In genomic region chr2:150204449-150204848, GRCh38 we compare ENCODE assay signal across 14 cellular contexts.
A peak's percentile ranks its signal among the peaks of the same experiment; 100 is the strongest.
DNase-seq lines count a peak whose midpoint lies in the region; ATAC-seq and TF ChIP-seq lines count a peak whose summit lies in the region.
"Had no signal": no experiment of that assay in that cellular context is flagged by ENCODE, and none has a peak within 500 bp of the region (broad histone marks: within the 10 kb centered on the region; RNA-seq: fewer than 3 reads in every experiment).

No MANE protein-coding gene starts in this region.

- H3K4me1 ChIP-seq in fibroblast of lung (ENCODE audit: control insufficient read depth, extremely low read depth, insufficient read depth, low read length) = no peaks in the 10 kb centered on the region
- H3K4me1 ChIP-seq in endodermal cell (ENCODE audit: control insufficient read depth, insufficient read depth, low read length) = no peaks in the 10 kb centered on the region
- H3K4me1 ChIP-seq: SJCRH30 had no signal

- H3K9ac ChIP-seq in fibroblast of lung (ENCODE audit: insufficient read depth, low read length) (no peak overlapping the region), endodermal cell (ENCODE audit: extremely low read depth, low read length, poor library complexity, severe bottlenecking) (no peak overlapping the region)

- POLR2A ChIA-PET in HEK293T (lab: Yijun Ruan, JAX) = no interaction called here

- DNase-seq in Daoy (ENCODE audit: low read depth) = peak; percentile 2
- DNase-seq in MV-4-11 (lab: John Stamatoyannopoulos, UW) = peak; percentile 31
- peak; percentile 69 to 87 for DNase-seq in fibroblast of lung (ENCODE audit: low read depth in 2 of 2)
- no peak for DNase-seq in omental fat pad (ENCODE audit: low spot score)
- no peak for DNase-seq in GM20000 (ENCODE audit: low spot score)
- no peak for DNase-seq in endodermal cell
- no peak for DNase-seq in HEK293T (ENCODE audit: extremely low spot score)
- DNase-seq: activated CD4-positive, CD25-positive, alpha-beta regulatory T cell treated with anti-CD3 and anti-CD28 coated beads, Interleukin-2, amount 50 U/mL, for 72 hours; esophagus squamous epithelium; left cardiac atrium; SJCRH30 had no signal

- ATAC-seq in omental fat pad (ENCODE audit: low FRiP score) = peak; percentile 89
- no peak for ATAC-seq in GM18861 (IDR thresholded peaks at IDR 0.05; ENCODE audit: unreplicated experiment)
- ATAC-seq: GM12878 had no signal

- no peaks in the 10 kb centered on the region for H3K79me2 ChIP-seq in fibroblast of lung (ENCODE audit: control insufficient read depth, insufficient read depth, low read length)

- CTCF ChIA-PET in HEK293T (lab: Yijun Ruan, JAX) = no interaction called here

- H3K9me3 Mint-ChIP-seq in endodermal cell = no peaks in the 10 kb centered on the region

- no peaks in the 10 kb centered on the region for H3K36me3 Mint-ChIP-seq in endodermal cell (ENCODE audit: low read depth)

- no peaks in the 10 kb centered on the region for H3K27me3 Mint-ChIP-seq in endodermal cell (ENCODE audit: insufficient read depth)

- peaks cover 10% of the 10 kb centered on the region for H3K4me1 Mint-ChIP-seq in endodermal cell

- H2AFZ ChIP-seq in fibroblast of lung (ENCODE audit: low read length) = no peak overlapping the region

- 94 to 96% methylated on average over 2 to 3 of the region's 3 CpGs for WGBS in endodermal cell (ENCODE audit: insufficient coverage in 1 of 2, insufficient read length in 1 of 2), 2 experiments

- H3K36me3 ChIP-seq in fibroblast of lung (ENCODE audit: control insufficient read depth, insufficient read depth, low read length) = no peaks in the 10 kb centered on the region
- H3K36me3 ChIP-seq in endodermal cell (ENCODE audit: control insufficient read depth, insufficient read depth, low read length) = no peaks in the 10 kb centered on the region
- H3K36me3 ChIP-seq: cardiac muscle cell, esophagus squamous epithelium, SJCRH30 had no signal

- H3K4me3 ChIP-seq in fibroblast of lung (replicated peaks in 1 of 4; ENCODE audit: control extremely low read depth in 1 of 4, insufficient read depth in 1 of 4, low read depth in 3 of 4, low read length in 4 of 4) (no peak overlapping the region), endodermal cell (ENCODE audit: low read length) (no peak overlapping the region)
- H3K4me3 ChIP-seq: cardiac muscle cell, esophagus squamous epithelium, GM12878, SJCRH30 had no signal

- no peak overlapping the region for H3K27ac Mint-ChIP-seq in endodermal cell

- no peak overlapping the region for H3K27ac ChIP-seq in fibroblast of lung (ENCODE audit: insufficient read depth, low read length)
- H3K27ac ChIP-seq in endodermal cell (ENCODE audit: low read depth, low read length) = no peak overlapping the region
- H3K27ac ChIP-seq: cardiac muscle cell, esophagus squamous epithelium, SJCRH30 had no signal

- H3K9me3 ChIP-seq in fibroblast of lung (ENCODE audit: control insufficient read depth, insufficient read depth, low read depth, low read length) = no peaks in the 10 kb centered on the region
- no peaks in the 10 kb centered on the region for H3K9me3 ChIP-seq in endodermal cell (ENCODE audit: control insufficient read depth, low read length)
- H3K9me3 ChIP-seq: esophagus squamous epithelium, SJCRH30 had no signal

- H3K4me3 Mint-ChIP-seq in endodermal cell = no peak overlapping the region

- H3K4me2 ChIP-seq in fibroblast of lung (ENCODE audit: extremely low read depth, insufficient read depth, low read length) = no peak overlapping the region

- H4K20me1 ChIP-seq in fibroblast of lung (ENCODE audit: control insufficient read depth, extremely low read depth, insufficient read depth, low read length) = no peaks in the 10 kb centered on the region

- H3K27me3 ChIP-seq in fibroblast of lung (ENCODE audit: control insufficient read depth, insufficient read depth, low read length) (no peaks in the 10 kb centered on the region), endodermal cell (ENCODE audit: control insufficient read depth, insufficient read depth, low read length, poor library complexity, severe bottlenecking) (no peaks in the 10 kb centered on the region)
- H3K27me3 ChIP-seq: cardiac muscle cell, esophagus squamous epithelium, SJCRH30 had no signal

- TF ChIP-seq CTCF in fibroblast of lung (conservative IDR thresholded peaks at IDR 0.05 in 1 of 2, IDR thresholded peaks at IDR 0.05 in 1 of 2; ENCODE audit: low read depth in 1 of 2, low read length in 2 of 2) (no peak), omental fat pad (IDR thresholded peaks at IDR 0.05) (no peak), GM20000 (IDR thresholded peaks at IDR 0.05; ENCODE audit: extremely low read depth, missing control alignments) (no peak), endodermal cell (conservative IDR thresholded peaks at IDR 0.05) (no peak)

TF ChIP-seq in HEK293T, 16 proteins besides CTCF, POLR2A, EP300 and RAD21:
- TF ChIP-seq FOXM1 (IDR thresholded peaks at IDR 0.05; ENCODE audit: borderline replicate concordance) = no peak
- no peak for TF ChIP-seq ELF4 (IDR thresholded peaks at IDR 0.05)
- no peak for TF ChIP-seq LEF1 (IDR thresholded peaks at IDR 0.05; ENCODE audit: borderline replicate concordance)
- no peak for TF ChIP-seq NFRKB (IDR thresholded peaks at IDR 0.05)
- no peak for TF ChIP-seq FOXA1 (IDR thresholded peaks at IDR 0.05)
- TF ChIP-seq CTBP1 (IDR thresholded peaks at IDR 0.05; ENCODE audit: borderline replicate concordance) = no peak
- TF ChIP-seq ZNF384 (IDR thresholded peaks at IDR 0.05) = no peak
- TF ChIP-seq SUZ12 (IDR thresholded peaks at IDR 0.05) = no peak
- no peak for TF ChIP-seq HDGF (IDR thresholded peaks at IDR 0.05; ENCODE audit: borderline replicate concordance)
- TF ChIP-seq TARDBP (IDR thresholded peaks at IDR 0.05) = no peak
- TF ChIP-seq L3MBTL2 (conservative IDR thresholded peaks at IDR 0.05) = no peak
- no peak for TF ChIP-seq FOXK2 (IDR thresholded peaks at IDR 0.05)
- TF ChIP-seq PKNOX1 (IDR thresholded peaks at IDR 0.05) = no peak
- no peak for TF ChIP-seq SP1 (IDR thresholded peaks at IDR 0.05)
- TF ChIP-seq BHLHE40 (IDR thresholded peaks at IDR 0.05; ENCODE audit: borderline replicate concordance) = no peak
- TF ChIP-seq ARNT (IDR thresholded peaks at IDR 0.05) = no peak

Comparison
In these comparisons a context has a peak if more than half of its experiments do, and no peak if none do; other contexts are left out.
1. DNase-seq: peak in Daoy (single experiment), MV-4-11 (single experiment) and fibroblast of lung (2 of 2); none in omental fat pad (single experiment), GM20000 (single experiment), endodermal cell (single experiment) and HEK293T (single experiment).